ENCODE assay signal across 25 cellular contexts in the genomic region with DNA sequence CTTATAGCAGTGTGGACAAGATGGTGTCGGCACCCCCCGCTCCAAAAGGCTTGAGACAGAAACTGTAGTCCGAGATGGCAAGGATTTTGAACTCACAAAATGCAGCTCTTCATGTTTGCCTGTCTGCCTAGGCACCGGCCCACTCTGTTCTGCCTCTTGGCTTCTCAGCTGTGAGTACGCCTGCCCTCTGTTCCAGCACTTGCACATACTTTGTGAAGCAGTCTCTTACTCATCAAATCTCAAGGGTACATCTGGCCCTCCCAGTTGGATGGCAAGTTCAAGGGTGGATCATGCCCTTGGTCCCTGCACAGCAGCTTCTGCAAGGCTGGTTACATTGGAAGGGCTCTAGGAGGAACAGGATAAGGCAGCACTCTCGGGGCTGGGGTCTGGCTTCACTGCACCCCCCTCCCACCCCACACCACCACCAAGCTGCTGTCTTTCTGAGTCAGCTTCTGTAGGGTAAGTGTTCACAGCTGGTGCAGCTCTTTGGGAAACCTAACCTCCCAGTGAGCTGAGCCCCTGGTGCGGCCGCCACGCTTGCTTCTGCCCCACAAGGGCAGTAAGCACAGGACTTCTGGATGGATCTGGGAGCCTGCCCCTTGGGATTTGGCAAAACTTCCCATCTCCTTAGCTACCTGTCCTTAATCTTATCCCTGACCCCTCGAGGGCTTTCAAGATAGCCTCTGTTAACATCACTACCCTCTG. TPM values are rescaled to one million over a fixed set of nuclear protein-coding genes. Genes with fewer than 3 reads are reported as not detected.
DNase-seq lines count a peak whose midpoint lies in the region; ATAC-seq and TF ChIP-seq lines count a peak whose summit lies in the region.
"Had no signal": no experiment of that assay in that cellular context is flagged by ENCODE, and none has a peak within 500 bp of the region (broad histone marks: within the 10 kb centered on the region; RNA-seq: fewer than 3 reads in every experiment).

No MANE protein-coding gene starts in this region.

- no peak overlapping the region for H2AFZ ChIP-seq in GM23248
- H2AFZ ChIP-seq in SK-N-SH (ENCODE audit: low read depth) = no peak overlapping the region

- 43 to 46% methylated on average over 9 to 10 of the region's 10 CpGs for WGBS in GM23248 (ENCODE audit: low coverage in 1 of 2, low lambda C conversion rate in 2 of 2, missing lambda C conversion rate in 2 of 2), 2 experiments
- 89 to 95% methylated on average over 10 of the region's 10 CpGs for WGBS in sigmoid colon, 2 donors
- WGBS in SK-N-SH (ENCODE audit: low lambda C conversion rate) = 38% methylated on average over 1 of the region's 10 CpGs

- no peak overlapping the region for H3K4me3 Mint-ChIP-seq in T-helper 2 cell treated with Interferon-gamma antibody and Interleukin-4, amounts not matched to agents 5 μg/mL and 100 μg/mL, for 36 hours
- H3K4me3 Mint-ChIP-seq: natural killer cell treated with Interleukin-12 subunit alpha and Interleukin-12 subunit beta and Interleukin-15 and Interleukin-18, amount 100 ng/mL, for 72 hours had no signal

- H4K20me1 ChIP-seq in GM23248 (ENCODE audit: insufficient read depth) = no peaks in the 10 kb centered on the region
- no peaks in the 10 kb centered on the region for H4K20me1 ChIP-seq in SK-N-SH (ENCODE audit: insufficient read depth)

- H3K9me2 ChIP-seq in GM23248 (ENCODE audit: insufficient read depth) (no peaks in the 10 kb centered on the region), SK-N-SH (no peaks in the 10 kb centered on the region)

- no peak for DNase-seq in T-helper 2 cell treated with Interferon-gamma antibody and Interleukin-4, amounts not matched to agents 5 μg/mL and 100 μg/mL, for 36 hours (ENCODE audit: low spot score)
- no peak for DNase-seq in T-helper 2 cell
- peak; percentile 83 for DNase-seq in GM23248
- peak; percentile 71 for DNase-seq in fibroblast of gingiva (ENCODE audit: low read depth)
- peak; percentile 62 for DNase-seq in sigmoid colon
- no peak for DNase-seq in SW 1271 (lab: John Stamatoyannopoulos, UW)
- DNase-seq in SK-N-SH = no peak
- DNase-seq: amniotic stem cell; C1 segment of cervical spinal cord; mesendoderm; NCI-H1436; NCI-H2171; NCI-H526; stimulated activated CD4-positive, alpha-beta T cell treated with anti-CD3 and anti-CD28 coated beads, Interleukin-4, amount 100 ng/mL, for 4 hours; stomach had no signal

- H3K27me3 ChIP-seq in GM23248 (replicated peaks; ENCODE audit: insufficient read depth) (0 out of 2 replicates have a peak, but pooled peaks cover 4% of the 10 kb centered on the region), sigmoid colon (peaks cover 0 to 4% (median 0%) of the 10 kb centered on the region in 3 donors), SK-N-SH (ENCODE audit: insufficient read depth) (no peaks in the 10 kb centered on the region)
- H3K27me3 ChIP-seq: gastrocnemius medialis, stomach, upper lobe of right lung had no signal

- TF ChIP-seq EP300 in sigmoid colon (IDR thresholded peaks at IDR 0.05) (no peak), SK-N-SH (IDR thresholded peaks at IDR 0.05; ENCODE audit: borderline replicate concordance in 1 of 2, low read depth in 1 of 2, low read length in 1 of 2) (no peak)

- intact Hi-C loops in sigmoid colon (cut with DNase I) = no loop called here

- no peaks in the 10 kb centered on the region for H3K27me3 Mint-ChIP-seq in T-helper 2 cell treated with Interferon-gamma antibody and Interleukin-4, amounts not matched to agents 5 μg/mL and 100 μg/mL, for 36 hours (ENCODE audit: low read depth)
- H3K27me3 Mint-ChIP-seq: natural killer cell treated with Interleukin-12 subunit alpha and Interleukin-12 subunit beta and Interleukin-15 and Interleukin-18, amount 100 ng/mL, for 72 hours had no signal

- H3K27ac ChIP-seq in GM23248 (no peak overlapping the region), sigmoid colon (no peak overlapping the region), SK-N-SH (ENCODE audit: low read depth in 2 of 2, low read length in 1 of 2) (no peak overlapping the region)
- H3K27ac ChIP-seq: gastrocnemius medialis, RWPE1, stomach, upper lobe of right lung had no signal

- H3K36me3 Mint-ChIP-seq in T-helper 2 cell treated with Interferon-gamma antibody and Interleukin-4, amounts not matched to agents 5 μg/mL and 100 μg/mL, for 36 hours (ENCODE audit: low read depth) = no peaks in the 10 kb centered on the region
- H3K36me3 Mint-ChIP-seq: natural killer cell treated with Interleukin-12 subunit alpha and Interleukin-12 subunit beta and Interleukin-15 and Interleukin-18, amount 100 ng/mL, for 72 hours had no signal

- H3K4me2 ChIP-seq in GM23248 (ENCODE audit: unreplicated experiment) (no peak overlapping the region), SK-N-SH (no peak overlapping the region)

- H3K4me1 ChIP-seq in GM23248 (ENCODE audit: insufficient read depth) (no peaks in the 10 kb centered on the region), sigmoid colon (no peaks in the 10 kb centered on the region), SK-N-SH (ENCODE audit: control insufficient read depth in 1 of 2, insufficient read depth in 2 of 2, low read depth in 1 of 2, low read length in 1 of 2) (peaks cover 0 to 11% of the 10 kb centered on the region in 2 experiments; a peak in 1 of 4 replicates)
- H3K4me1 ChIP-seq: gastrocnemius medialis, upper lobe of right lung had no signal

- peaks cover 13% of the 10 kb centered on the region for H3K4me1 Mint-ChIP-seq in T-helper 2 cell treated with Interferon-gamma antibody and Interleukin-4, amounts not matched to agents 5 μg/mL and 100 μg/mL, for 36 hours (ENCODE audit: low read depth)

- H3K27ac Mint-ChIP-seq in T-helper 2 cell treated with Interferon-gamma antibody and Interleukin-4, amounts not matched to agents 5 μg/mL and 100 μg/mL, for 36 hours = peak overlapping the region; percentile 57
- H3K27ac Mint-ChIP-seq: natural killer cell treated with Interleukin-12 subunit alpha and Interleukin-12 subunit beta and Interleukin-15 and Interleukin-18, amount 100 ng/mL, for 72 hours had no signal

- H3K4me3 ChIP-seq in GM23248 (no peak overlapping the region), sigmoid colon (no peak overlapping the region), SK-N-SH (ENCODE audit: low read depth in 2 of 2, low read length in 1 of 2) (no peak overlapping the region)
- H3K4me3 ChIP-seq: gastrocnemius medialis, stomach, upper lobe of right lung had no signal

- H3K9me3 Mint-ChIP-seq in T-helper 2 cell treated with Interferon-gamma antibody and Interleukin-4, amounts not matched to agents 5 μg/mL and 100 μg/mL, for 36 hours = no peaks in the 10 kb centered on the region
- H3K9me3 Mint-ChIP-seq: natural killer cell treated with Interleukin-12 subunit alpha and Interleukin-12 subunit beta and Interleukin-15 and Interleukin-18, amount 100 ng/mL, for 72 hours had no signal

- H3F3A ChIP-seq in GM23248 (ENCODE audit: insufficient read depth) = no peaks in the 10 kb centered on the region
- H3F3A ChIP-seq in SK-N-SH (replicated peaks; ENCODE audit: insufficient read depth) = no peaks in the 10 kb centered on the region

- H3K36me3 ChIP-seq in GM23248 (ENCODE audit: low read depth) (no peaks in the 10 kb centered on the region), sigmoid colon (no peaks in the 10 kb centered on the region), SK-N-SH (replicated peaks in 1 of 2; ENCODE audit: control insufficient read depth in 1 of 2, insufficient read depth in 2 of 2, low read length in 1 of 2) (no peaks in the 10 kb centered on the region)
- H3K36me3 ChIP-seq: gastrocnemius medialis, upper lobe of right lung had no signal

- in situ Hi-C loops in GM23248 (cut with MboI) = no loop called here

- CTCF ChIA-PET in SK-N-SH (lab: Yijun Ruan, JAX) = interaction anchor here (1.1 to 3.2 kb wide), 2 partner anchors 489 to 497 kb away, joined by 5 to 17 read pairs; no protein-coding TSS in a partner anchor

- no peak for TF ChIP-seq POLR2A in sigmoid colon (IDR thresholded peaks at IDR 0.05)

- H3K79me2 ChIP-seq in GM23248 (ENCODE audit: insufficient read depth) = no peaks in the 10 kb centered on the region
- H3K79me2 ChIP-seq in SK-N-SH (ENCODE audit: insufficient read depth) = no peaks in the 10 kb centered on the region

- H3K9ac ChIP-seq in GM23248 (no peak overlapping the region), SK-N-SH (no peak overlapping the region)

- TF ChIP-seq CTCF in sigmoid colon (IDR thresholded peaks at IDR 0.05) = no peak
- no peak for TF ChIP-seq CTCF in SK-N-SH (IDR thresholded peaks at IDR 0.05)

- TF ChIP-seq RAD21 in SK-N-SH (IDR thresholded peaks at IDR 0.05; ENCODE audit: low read length) = no peak

- H3K9me3 ChIP-seq in GM23248 (ENCODE audit: low read depth) (no peaks in the 10 kb centered on the region), sigmoid colon (no peaks in the 10 kb centered on the region), SK-N-SH (no peaks in the 10 kb centered on the region)
- H3K9me3 ChIP-seq: gastrocnemius medialis, stomach, upper lobe of right lung had no signal

- POLR2A ChIA-PET in SK-N-SH (lab: Yijun Ruan, JAX) = interaction anchor here (1.3 kb wide), 1 partner anchor 12 kb away, joined by 4 read pairs; no protein-coding TSS in a partner anchor

- no peak for ATAC-seq in GM21723 (IDR thresholded peaks at IDR 0.05; ENCODE audit: unreplicated experiment)
- ATAC-seq: HepG2; natural killer cell treated with Interleukin-12 subunit alpha and Interleukin-12 subunit beta and Interleukin-15 and Interleukin-18, amount 100 ng/mL, for 72 hours; upper lobe of right lung had no signal

TF ChIP-seq in SK-N-SH, 30 proteins besides CTCF, POLR2A, EP300 and RAD21:
- no peak for TF ChIP-seq POLR2AphosphoS5 (IDR thresholded peaks at IDR 0.05; ENCODE audit: low read depth, low read length)
- TF ChIP-seq SMC3 (IDR thresholded peaks at IDR 0.05; ENCODE audit: low read depth, low read length) = no peak
- TF ChIP-seq TEAD4 (IDR thresholded peaks at IDR 0.05; ENCODE audit: borderline replicate concordance, insufficient read depth) = no peak
- TF ChIP-seq MEF2A (IDR thresholded peaks at IDR 0.05; ENCODE audit: borderline replicate concordance, low read depth) = no peak
- TF ChIP-seq, protein P1, sequence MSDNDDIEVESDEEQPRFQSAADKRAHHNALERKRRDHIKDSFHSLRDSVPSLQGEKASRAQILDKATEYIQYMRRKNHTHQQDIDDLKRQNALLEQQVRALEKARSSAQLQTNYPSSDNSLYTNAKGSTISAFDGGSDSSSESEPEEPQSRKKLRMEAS (IDR thresholded peaks at IDR 0.05; ENCODE audit: low read depth) = no peak
- TF ChIP-seq MXI1 (IDR thresholded peaks at IDR 0.05; ENCODE audit: low read depth, low read length) = no peak
- no peak for TF ChIP-seq JUND (IDR thresholded peaks at IDR 0.05)
- no peak for TF ChIP-seq SIN3A (IDR thresholded peaks at IDR 0.05; ENCODE audit: borderline replicate concordance, low read depth, low read length)

RNA-seq across cellular contexts. Expression of a gene that starts 37.2 kb away (rescaled TPM):
- not detected in 2 replicates for total RNA-seq in GM23248 (2014; rRNA removed; shearing (Covaris generic))
- polyA plus RNA-seq in GM23248 (2016; fragmentation: Nextera tagmentation; extraction: Ambion mirVana) = not detected in 2 replicates
- total RNA-seq in sigmoid colon = under 1 TPM; under 0.01 to 0.71 (median 0.08) TPM
- polyA plus RNA-seq in sigmoid colon = 10 to 100 TPM; 10.2 to 19.5 (median 17.8) TPM
- not detected in 2 replicates for polyA plus RNA-seq in SK-N-SH (2012; rRNA removed)
- not detected in 2 replicates for polyA plus RNA-seq in SK-N-SH (2012; cell fraction: cytosol; rRNA removed)
- polyA plus RNA-seq in SK-N-SH (2012; cell fraction: nucleus; rRNA removed) = not detected in 2 replicates
- total RNA-seq: A172, dermis microvascular lymphatic vessel endothelial cell, endothelial cell of umbilical vein, HepG2, M059J had no signal
- polyA plus RNA-seq: endothelial cell of umbilical vein, HepG2 had no signal

Comparison
In these comparisons a context has a peak if more than half of its experiments do, and no peak if none do; other contexts are left out.
1. DNase-seq: peak in GM23248 (single experiment), fibroblast of gingiva (single experiment) and sigmoid colon (single experiment); none in T-helper 2 cell treated with Interferon-gamma antibody and Interleukin-4, amounts not matched to agents 5 μg/mL and 100 μg/mL, for 36 hours (single experiment), T-helper 2 cell (0 of 5), SW 1271 (0 of 2) and SK-N-SH (single experiment).
2. RNA of a gene that starts 37.2 kb away (polyA plus RNA-seq): 10.2 to 19.5 TPM in sigmoid colon; not detected in GM23248 and not detected in SK-N-SH; every median in the first group is over 10 times any median in the second.